1 cellular context compared by ENCODE assay signal in genomic region chr3:13145826-13146642, GRCh38.
TF ChIP-seq lines count a peak whose summit lies in the region.

No MANE protein-coding gene starts in this region.

TF ChIP-seq in A549, 52 proteins besides CTCF, POLR2A, EP300 and RAD21 (continued from another document):
- TF ChIP-seq, protein P1, sequence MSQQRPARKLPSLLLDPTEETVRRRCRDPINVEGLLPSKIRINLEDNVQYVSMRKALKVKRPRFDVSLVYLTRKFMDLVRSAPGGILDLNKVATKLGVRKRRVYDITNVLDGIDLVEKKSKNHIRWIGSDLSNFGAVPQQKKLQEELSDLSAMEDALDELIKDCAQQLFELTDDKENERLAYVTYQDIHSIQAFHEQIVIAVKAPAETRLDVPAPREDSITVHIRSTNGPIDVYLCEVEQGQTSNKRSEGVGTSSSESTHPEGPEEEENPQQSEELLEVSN (IDR thresholded peaks at IDR 0.05; ENCODE audit: borderline replicate concordance, low read depth): no peak
TF ChIP-seq in A549: peak in this region for 0.
